In genomic region chr1:194161591-194161990, GRCh38 we compare ENCODE assay signal across 28 cellular contexts.
"Had no signal": no experiment of that assay in that cellular context is flagged by ENCODE, and none has a peak within 500 bp of the region (broad histone marks: within the 10 kb centered on the region; RNA-seq: fewer than 3 reads in every experiment).

No MANE protein-coding gene starts in this region.

- H3K36me3 ChIP-seq: colonic mucosa, esophagus squamous epithelium, stomach, thyroid gland, upper lobe of left lung, vagina, WERI-Rb-1 had no signal

- ATAC-seq: activated CD4-positive, CD25-positive, alpha-beta regulatory T cell treated with anti-CD3 and anti-CD28 coated beads, Interleukin-2, amount 50 U/mL, for 24 hours; left colon; psoas muscle; stimulated activated naive B cell treated with anti-CD40 and anti-IgM and Interleukin-4, amounts not matched to agents 10 μg/mL and 1 μg/mL and 100 μg/mL, for 72 hours; T-helper 17 cell had no signal

- H3K27me3 ChIP-seq: colonic mucosa, esophagus squamous epithelium, stomach, thyroid gland, upper lobe of left lung, vagina had no signal

- H3K27ac ChIP-seq: colonic mucosa, epithelial cell of prostate, esophagus squamous epithelium, parathyroid adenoma, psoas muscle, stomach, thyroid gland, upper lobe of left lung, vagina, WERI-Rb-1 had no signal

- DNase-seq: activated CD4-positive, alpha-beta memory T cell treated with anti-CD3 and anti-CD28 coated beads for 36 hours; activated CD4-positive, alpha-beta T cell treated with anti-CD3 and anti-CD28 coated beads, Interleukin-2, amount 10 ng/mL, durations not matched to agents 24 days and 14 days; activated CD8-positive, alpha-beta memory T cell treated with anti-CD3 and anti-CD28 coated beads, Interleukin-2, amount 50 U/mL, for 4 hours; activated gamma-delta T cell treated with Interleukin-2 at 50 U/mL for 16 hours; activated naive CD4-positive, alpha-beta T cell treated with anti-CD3 and anti-CD28 coated beads, Interleukin-2, amount 50 U/mL, for 16 hours; activated T-cell treated with anti-CD3 and anti-CD28 coated beads, Interleukin-2, amount 50 U/mL, for 1 hour; colonic mucosa; effector CD8-positive, alpha-beta T cell; esophagus squamous epithelium; head of caudate nucleus; hippocampal formation; left colon; naive B cell; nucleus accumbens; psoas muscle; stimulated activated CD4-positive, alpha-beta T cell treated with anti-CD3 and anti-CD28 coated beads, Interleukin-15, amount 100 ng/mL, for 24 hours; stimulated activated CD4-positive, alpha-beta T cell treated with anti-CD3 and anti-CD28 coated beads, Interleukin-2, amount 100 ng/mL, for 24 hours; stimulated activated naive B cell treated with anti-CD40 and anti-IgM and Interleukin-4, amounts not matched to agents 10 μg/mL and 1 μg/mL and 100 μg/mL, for 72 hours; stomach; T-helper 17 cell; T1000; thyroid gland; upper lobe of left lung; WERI-Rb-1 had no signal

- H3K9ac ChIP-seq: parathyroid adenoma had no signal

- H3K9me3 ChIP-seq: colonic mucosa, esophagus squamous epithelium, thyroid gland, vagina had no signal

- H3K4me3 ChIP-seq: colonic mucosa, esophagus squamous epithelium, psoas muscle, stomach, thyroid gland, upper lobe of left lung, vagina had no signal

- H3K4me1 ChIP-seq: colonic mucosa, esophagus squamous epithelium, parathyroid adenoma, psoas muscle, stomach, thyroid gland, upper lobe of left lung, vagina had no signal

- H3K79me2 ChIP-seq: parathyroid adenoma had no signal
